9 cellular contexts compared by ENCODE assay signal in genomic region chrX:4638036-4638435, GRCh38.
"Had no signal": no experiment of that assay in that cellular context is flagged by ENCODE, and none has a peak within 500 bp of the region (broad histone marks: within the 10 kb centered on the region; RNA-seq: fewer than 3 reads in every experiment).

No MANE protein-coding gene starts in this region.

- DNase-seq: H9, HCEC 1CT, IMR-90, KG1 had no signal

- ATAC-seq: GM23338, K562 had no signal

- H3K4me3 Mint-ChIP-seq: GM23338, H9 had no signal

- FAIRE-seq: H1, H54, HTR-8/SVneo, K562 had no signal

- H3K27ac Mint-ChIP-seq: GM23338, H9 had no signal
